ENCODE assay signal across 9 cellular contexts in genomic region chr1:160209656-160210046, GRCh38. TPM values are rescaled to one million over a fixed set of nuclear protein-coding genes. Genes with fewer than 3 reads are reported as not detected.
A peak's percentile ranks its signal among the peaks of the same experiment; 100 is the strongest.
DNase-seq lines count a peak whose midpoint lies in the region; ATAC-seq and TF ChIP-seq lines count a peak whose summit lies in the region.
"Had no signal": no experiment of that assay in that cellular context is flagged by ENCODE, and none has a peak within 500 bp of the region (broad histone marks: within the 10 kb centered on the region; RNA-seq: fewer than 3 reads in every experiment).

No MANE protein-coding gene starts in this region.

- peaks cover 84% of the 10 kb centered on the region for H3K4me1 Mint-ChIP-seq in brain
- peaks cover 58 to 59% of the 10 kb centered on the region in 2 donors for H3K4me1 Mint-ChIP-seq in stimulated activated naive B cell treated with anti-CD40 and anti-IgM and Interleukin-4, amounts not matched to agents 10 μg/mL and 1 μg/mL and 100 μg/mL, for 72 hours

- H3K36me3 ChIP-seq in HUES48 (ENCODE audit: control insufficient read depth, insufficient read depth, low read length) (peaks cover 67% of the 10 kb centered on the region), iPS-20b (ENCODE audit: insufficient read depth, low read depth, low read length) (peaks cover 56% of the 10 kb centered on the region)

- H3K4me3 ChIP-seq in HUES48 (ENCODE audit: low read depth, low read length), result no peak overlapping the region
- H3K4me3 ChIP-seq in iPS-20b (ENCODE audit: low read length), result peak overlapping the region; percentile 11; the same call in 1 of the 2 replicates

- peak overlapping the region; percentile 72 to 89 (median 83) for H3K4me3 Mint-ChIP-seq in brain
- H3K4me3 Mint-ChIP-seq in stimulated activated naive B cell treated with anti-CD40 and anti-IgM and Interleukin-4, amounts not matched to agents 10 μg/mL and 1 μg/mL and 100 μg/mL, for 72 hours, result peak overlapping the region; percentile 5 to 18

- no peaks in the 10 kb centered on the region for H3K27me3 ChIP-seq in HUES48 (ENCODE audit: control insufficient read depth, insufficient read depth, low read length)
- H3K27me3 ChIP-seq in iPS-20b (ENCODE audit: insufficient read depth, low read length), result no peaks in the 10 kb centered on the region

- H3K9me3 Mint-ChIP-seq in brain, result no peaks in the 10 kb centered on the region
- H3K9me3 Mint-ChIP-seq in stimulated activated naive B cell treated with anti-CD40 and anti-IgM and Interleukin-4, amounts not matched to agents 10 μg/mL and 1 μg/mL and 100 μg/mL, for 72 hours, result no peaks in the 10 kb centered on the region

- H3K9me3 ChIP-seq in HUES48 (ENCODE audit: control insufficient read depth, insufficient read depth, low read length) (no peaks in the 10 kb centered on the region), iPS-20b (ENCODE audit: insufficient read depth, low read depth, low read length) (no peaks in the 10 kb centered on the region)

- peaks cover 59% of the 10 kb centered on the region for H3K4me1 ChIP-seq in HUES48 (ENCODE audit: control insufficient read depth, insufficient read depth, low read length)
- H3K4me1 ChIP-seq in iPS-20b (ENCODE audit: insufficient read depth, low read length), result peaks cover 36% of the 10 kb centered on the region

- H3K9ac ChIP-seq in HUES48 (ENCODE audit: low read depth, low read length), result no peak overlapping the region
- no peak overlapping the region for H3K9ac ChIP-seq in iPS-20b (ENCODE audit: low read depth, low read length)

- peak overlapping the region; percentile 93 to 99 (median 98) for H3K27ac Mint-ChIP-seq in brain
- peak overlapping the region; percentile 72 for H3K27ac Mint-ChIP-seq in stimulated activated naive B cell treated with anti-CD40 and anti-IgM and Interleukin-4, amounts not matched to agents 10 μg/mL and 1 μg/mL and 100 μg/mL, for 72 hours

- H3K27ac ChIP-seq in HUES48 (ENCODE audit: low read depth, low read length) (peak overlapping the region; percentile 15), iPS-20b (ENCODE audit: low read length) (no peak overlapping the region)

- no peak for DNase-seq in stimulated activated naive B cell treated with anti-CD40 and anti-IgM and Interleukin-4, amounts not matched to agents 10 μg/mL and 1 μg/mL and 100 μg/mL, for 72 hours
- no peak for DNase-seq in activated CD4-positive, alpha-beta T cell treated with anti-CD3 and anti-CD28 coated beads, Interleukin-2, amount 50 U/mL, for 4 hours
- DNase-seq: NCI-H526 had no signal

- ATAC-seq in stimulated activated naive B cell treated with anti-CD40 and anti-IgM and Interleukin-4, amounts not matched to agents 10 μg/mL and 1 μg/mL and 100 μg/mL, for 72 hours (replicated peaks), result no peak
- no peak for ATAC-seq in GM21737 (IDR thresholded peaks at IDR 0.05; ENCODE audit: unreplicated experiment)
- no peak for ATAC-seq in GM19035 (IDR thresholded peaks at IDR 0.05; ENCODE audit: unreplicated experiment)

- peaks cover 6% of the 10 kb centered on the region for H3K27me3 Mint-ChIP-seq in brain
- H3K27me3 Mint-ChIP-seq in stimulated activated naive B cell treated with anti-CD40 and anti-IgM and Interleukin-4, amounts not matched to agents 10 μg/mL and 1 μg/mL and 100 μg/mL, for 72 hours, result no peaks in the 10 kb centered on the region

- no peak for TF ChIP-seq CTCF in brain (conservative IDR thresholded peaks at IDR 0.05)

- H3K36me3 Mint-ChIP-seq in brain, result peaks cover 30% of the 10 kb centered on the region
- H3K36me3 Mint-ChIP-seq in stimulated activated naive B cell treated with anti-CD40 and anti-IgM and Interleukin-4, amounts not matched to agents 10 μg/mL and 1 μg/mL and 100 μg/mL, for 72 hours, result peaks cover 38 to 65% of the 10 kb centered on the region in 2 donors

RNA-seq across cellular contexts. Expression of gene PEA15, which starts 4.5 kb away (rescaled TPM):
- 772 TPM for polyA plus RNA-seq in brain (ENCODE audit: insufficient read depth, low read depth, low replicate concordance)

RNA-seq across cellular contexts. Expression of gene CASQ1, which starts 19.3 kb away (rescaled TPM):
- polyA plus RNA-seq in brain (ENCODE audit: insufficient read depth, low read depth, low replicate concordance), result 4.6 TPM
- polyA plus RNA-seq: keratinocyte had no signal

RNA-seq across cellular contexts. Expression of gene DCAF8, which starts 52.7 kb away (rescaled TPM):
- polyA plus RNA-seq in brain (ENCODE audit: insufficient read depth, low read depth, low replicate concordance), result 55.2 TPM

RNA-seq across cellular contexts. Expression of gene ATP1A4, which starts 58.2 kb away (rescaled TPM):
- polyA plus RNA-seq in brain (ENCODE audit: insufficient read depth, low read depth, low replicate concordance), result not detected
- polyA plus RNA-seq: keratinocyte had no signal
